24 cellular contexts compared by ENCODE assay signal in genomic region chr20:55200317-55200716, GRCh38.
"Had no signal": no experiment of that assay in that cellular context is flagged by ENCODE, and none has a peak within 500 bp of the region (broad histone marks: within the 10 kb centered on the region; RNA-seq: fewer than 3 reads in every experiment).

No MANE protein-coding gene starts in this region.

- H3K4me3 Mint-ChIP-seq: natural killer cell treated with Interleukin-12 subunit alpha and Interleukin-12 subunit beta and Interleukin-15 and Interleukin-18, amount 100 ng/mL, for 72 hours; neural progenitor cell; stimulated activated memory B cell treated with anti-CD40 and anti-IgM and Interleukin-4, amounts not matched to agents 10 μg/mL and 1 μg/mL and 100 μg/mL, for 72 hours; stimulated activated naive CD8-positive, alpha-beta T cell treated with anti-CD3 and anti-CD28 coated beads, Interleukin-15, Interleukin-2, amounts not matched to agents 100 ng/mL and 50 ng/mL, for 24 hours had no signal

- H3K27me3 ChIP-seq: dorsolateral prefrontal cortex, gastroesophageal sphincter, neural progenitor cell, pancreas, right lobe of liver, tibial artery, upper lobe of left lung, vagina had no signal

- DNase-seq: dorsolateral prefrontal cortex; effector CD8-positive, alpha-beta T cell; glutamatergic neuron; kidney; left cardiac atrium; left ventricle myocardium inferior; lower lobe of right lung; mesenchymal stem cell; midbrain; nucleus accumbens; pancreas; right lobe of liver; stimulated activated CD4-positive, alpha-beta T cell treated with anti-CD3 and anti-CD28 coated beads, Interleukin-4, amount 100 ng/mL, for 1 hour; tibial artery; upper lobe of left lung had no signal

- H3K27ac ChIP-seq: coronary artery, dorsolateral prefrontal cortex, gastroesophageal sphincter, left ventricle myocardium inferior, lower lobe of right lung, neural progenitor cell, pancreas, right lobe of liver, tibial artery, upper lobe of left lung, vagina had no signal

- H3K36me3 ChIP-seq: gastroesophageal sphincter, left ventricle myocardium inferior, lower lobe of right lung, neural progenitor cell, pancreas, right lobe of liver, tibial artery, upper lobe of left lung, vagina had no signal

- H3K27me3 Mint-ChIP-seq: natural killer cell treated with Interleukin-12 subunit alpha and Interleukin-12 subunit beta and Interleukin-15 and Interleukin-18, amount 100 ng/mL, for 72 hours; stimulated activated memory B cell treated with anti-CD40 and anti-IgM and Interleukin-4, amounts not matched to agents 10 μg/mL and 1 μg/mL and 100 μg/mL, for 72 hours; stimulated activated naive CD8-positive, alpha-beta T cell treated with anti-CD3 and anti-CD28 coated beads, Interleukin-15, Interleukin-2, amounts not matched to agents 100 ng/mL and 50 ng/mL, for 24 hours had no signal

- H3K9me3 Mint-ChIP-seq: neural progenitor cell had no signal

- H3K9me3 ChIP-seq: gastroesophageal sphincter, lower lobe of right lung, pancreas, right lobe of liver, tibial artery, upper lobe of left lung, vagina had no signal

- H3K4me3 ChIP-seq: coronary artery, dorsolateral prefrontal cortex, gastroesophageal sphincter, left ventricle myocardium inferior, lower lobe of right lung, neural progenitor cell, pancreas, right lobe of liver, tibial artery, upper lobe of left lung, vagina had no signal

- H3K27ac Mint-ChIP-seq: natural killer cell treated with Interleukin-12 subunit alpha and Interleukin-12 subunit beta and Interleukin-15 and Interleukin-18, amount 100 ng/mL, for 72 hours; neural progenitor cell; progenitor cell of endocrine pancreas; stimulated activated memory B cell treated with anti-CD40 and anti-IgM and Interleukin-4, amounts not matched to agents 10 μg/mL and 1 μg/mL and 100 μg/mL, for 72 hours; stimulated activated naive CD8-positive, alpha-beta T cell treated with anti-CD3 and anti-CD28 coated beads, Interleukin-15, Interleukin-2, amounts not matched to agents 100 ng/mL and 50 ng/mL, for 24 hours had no signal

- H3K4me1 ChIP-seq: gastroesophageal sphincter, left ventricle myocardium inferior, lower lobe of right lung, neural progenitor cell, pancreas, right lobe of liver, tibial artery, upper lobe of left lung, vagina had no signal

- ATAC-seq: gastroesophageal sphincter; left cardiac atrium; lower lobe of right lung; natural killer cell treated with Interleukin-12 subunit alpha and Interleukin-12 subunit beta and Interleukin-15 and Interleukin-18, amount 100 ng/mL, for 72 hours; pancreas; right lobe of liver; stimulated activated memory B cell treated with anti-CD40 and anti-IgM and Interleukin-4, amounts not matched to agents 10 μg/mL and 1 μg/mL and 100 μg/mL, for 72 hours had no signal

- H3K36me3 Mint-ChIP-seq: natural killer cell treated with Interleukin-12 subunit alpha and Interleukin-12 subunit beta and Interleukin-15 and Interleukin-18, amount 100 ng/mL, for 72 hours; neural progenitor cell; stimulated activated memory B cell treated with anti-CD40 and anti-IgM and Interleukin-4, amounts not matched to agents 10 μg/mL and 1 μg/mL and 100 μg/mL, for 72 hours had no signal

- H3K4me1 Mint-ChIP-seq: neural progenitor cell; stimulated activated memory B cell treated with anti-CD40 and anti-IgM and Interleukin-4, amounts not matched to agents 10 μg/mL and 1 μg/mL and 100 μg/mL, for 72 hours had no signal

- H2AFZ ChIP-seq: neural progenitor cell had no signal

- H3K9ac ChIP-seq: neural progenitor cell had no signal

- FAIRE-seq: endometrium, kidney, pancreas had no signal

- H3K4me2 ChIP-seq: neural progenitor cell had no signal
